In the genomic region with DNA sequence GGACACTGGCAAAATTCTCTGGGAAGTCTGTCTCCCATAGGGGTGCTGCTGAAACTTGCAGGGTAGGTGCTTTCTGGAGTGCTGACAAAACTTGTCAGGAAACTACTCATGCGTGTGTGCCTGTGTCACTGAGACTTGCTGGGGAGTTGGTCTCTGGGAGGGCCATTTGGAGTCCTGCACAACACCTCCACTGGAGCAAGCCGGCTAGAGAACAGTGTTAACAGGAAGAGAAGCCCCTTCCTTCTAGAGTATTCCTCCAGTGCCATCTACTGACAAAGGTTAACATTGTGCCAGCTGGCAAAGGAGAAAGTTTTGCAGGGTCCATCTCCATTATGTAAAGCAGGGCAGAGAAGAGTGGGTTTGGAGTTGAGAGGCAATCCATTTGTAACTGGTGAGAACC, we compare ENCODE assay signal across 7 cellular contexts. TPM values are rescaled to one million over a fixed set of nuclear protein-coding genes. Genes with fewer than 3 reads are reported as not detected.
DNase-seq lines count a peak whose midpoint lies in the region; ATAC-seq and TF ChIP-seq lines count a peak whose summit lies in the region.

No MANE protein-coding gene starts in this region.

- no peaks in the 10 kb centered on the region for H3K9me3 ChIP-seq in heart left ventricle

- peak in 11 of 12 donors; percentile 20 to 60 (median 45) for TF ChIP-seq CTCF in heart left ventricle (IDR thresholded peaks at IDR 0.05)

- peaks cover 0 to 27% (median 4%) of the 10 kb centered on the region in 9 donors for H3K36me3 ChIP-seq in heart left ventricle

- H3K36me3 Mint-ChIP-seq in activated naive CD4-positive, alpha-beta T cell treated with anti-CD3 and anti-CD28 coated beads, Interleukin-2, amount 50 U/mL, for 72 hours: no peaks in the 10 kb centered on the region

- H3K27ac Mint-ChIP-seq in activated naive CD4-positive, alpha-beta T cell treated with anti-CD3 and anti-CD28 coated beads, Interleukin-2, amount 50 U/mL, for 72 hours: peak overlapping the region in 1 of 2 donors; percentile 31

- H3K4me3 ChIP-seq in heart left ventricle: no peak overlapping the region

- WGBS in heart left ventricle, 4 donors: 4 to 13% (median 8%) methylated on average over 2 of the region's 2 CpGs

- intact Hi-C loops in heart left ventricle (cut with DNase I): loop anchor here in 9 of 10 donors (1.0 to 10.0 kb wide), 5 partner anchors 94 to 264 kb away; a partner anchor contains a TSS
- intact Hi-C loops in sciatic nerve (cut with DNase I): loop anchor here (10.0 kb wide), 1 partner anchor 84 kb away; no protein-coding TSS in a partner anchor

- no peak for TF ChIP-seq POLR2A in heart left ventricle (IDR thresholded peaks at IDR 0.05)

- H3K27ac ChIP-seq in heart left ventricle: no peak overlapping the region

- peaks cover 0 to 28% (median 17%) of the 10 kb centered on the region in 12 donors for H3K4me1 ChIP-seq in heart left ventricle

- H3K9me3 Mint-ChIP-seq in activated naive CD4-positive, alpha-beta T cell treated with anti-CD3 and anti-CD28 coated beads, Interleukin-2, amount 50 U/mL, for 72 hours: no peaks in the 10 kb centered on the region

- ATAC-seq in GM19397 (IDR thresholded peaks at IDR 0.05; ENCODE audit: unreplicated experiment): peak; percentile 52
- ATAC-seq in activated naive CD4-positive, alpha-beta T cell treated with anti-CD3 and anti-CD28 coated beads, Interleukin-2, amount 50 U/mL, for 72 hours: peak; percentile 45 to 61
- ATAC-seq in heart left ventricle: peak; percentile 62 to 84 (median 78)
- peak; percentile 73 for ATAC-seq in sciatic nerve

- no peaks in the 10 kb centered on the region for H3K27me3 ChIP-seq in heart left ventricle

- DNase-seq in DMS53 (lab: John Stamatoyannopoulos, UW): peak; percentile 65
- DNase-seq in NCI-H1092 treated with DMSO at 0.1 percent for 48 hours (lab: John Stamatoyannopoulos, UW): peak; percentile 34
- DNase-seq in activated naive CD4-positive, alpha-beta T cell treated with anti-CD3 and anti-CD28 coated beads, Interleukin-2, amount 50 U/mL, for 72 hours (ENCODE audit: low spot score in 2 of 2): peak in 1 of 2 donors; percentile 14
- peak in 3 of 5 donors; percentile 23 to 31 (median 24) for DNase-seq in heart left ventricle
- DNase-seq in sciatic nerve (ENCODE audit: low spot score): no peak
- no peak for DNase-seq in middle frontal gyrus (ENCODE audit: extremely low spot score, low spot score)

RNA-seq across cellular contexts. Expression of a gene that starts 30.0 kb away (rescaled TPM):
- 10 to 100 TPM; 16.5 to 38.0 TPM for total RNA-seq in activated naive CD4-positive, alpha-beta T cell treated with anti-CD3 and anti-CD28 coated beads, Interleukin-2, amount 50 U/mL, for 72 hours
- total RNA-seq in heart left ventricle (10 to 100 TPM; 18.8 to 44.3 (median 36.1) TPM), sciatic nerve (58.4 TPM)
- 10 to 100 TPM in 1 of 2 donors, 1 to 10 TPM in 1; 8.0 to 12.6 TPM for polyA plus RNA-seq in heart left ventricle

Comparison
In these comparisons a context has a peak if more than half of its experiments do, and no peak if none do; other contexts are left out.
1. DNase-seq: peak in DMS53 (single experiment), NCI-H1092 treated with DMSO at 0.1 percent for 48 hours (single experiment) and heart left ventricle (3 of 5); none in sciatic nerve (single experiment) and middle frontal gyrus (single experiment).
2. Peak in every context shown above with its lines, with median percentiles within 50 percentile points of each other: ATAC-seq.